ENCODE assay signal across 10 cellular contexts in the genomic region with DNA sequence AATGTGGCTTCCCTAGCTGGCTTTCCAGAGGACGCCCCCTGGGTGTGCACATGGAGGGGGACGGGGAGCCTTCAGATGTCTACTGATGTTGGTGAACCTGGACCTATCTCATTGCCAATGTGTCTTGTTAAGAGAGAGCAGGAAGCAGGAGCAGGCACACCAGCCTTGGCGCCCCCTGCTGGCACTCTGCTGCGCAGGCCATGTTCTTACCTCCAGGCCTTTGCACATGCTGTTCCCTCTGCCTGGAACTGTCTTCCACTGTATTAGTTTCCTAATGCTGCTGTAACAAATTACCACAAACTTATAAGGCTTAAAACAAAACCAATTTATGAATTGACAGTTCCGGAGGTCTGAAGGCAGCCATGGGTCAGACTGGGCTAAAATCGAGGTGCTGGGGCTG. TPM values are rescaled to one million over a fixed set of nuclear protein-coding genes. Genes with fewer than 3 reads are reported as not detected.
DNase-seq lines count a peak whose midpoint lies in the region; ATAC-seq, FAIRE-seq and TF ChIP-seq lines count a peak whose summit lies in the region.
"Had no signal": no experiment of that assay in that cellular context is flagged by ENCODE, and none has a peak within 500 bp of the region (broad histone marks: within the 10 kb centered on the region; RNA-seq: fewer than 3 reads in every experiment).

No MANE protein-coding gene starts in this region.

- FAIRE-seq in astrocyte (lab: Jason Lieb, UNC): no peak

- H3K27me3 ChIP-seq in astrocyte (ENCODE audit: insufficient read depth, low read length): no peaks in the 10 kb centered on the region
- no peaks in the 10 kb centered on the region for H3K27me3 ChIP-seq in gastroesophageal sphincter

- H3K36me3 ChIP-seq in astrocyte (ENCODE audit: insufficient read depth, low read length) (no peaks in the 10 kb centered on the region), gastroesophageal sphincter (no peaks in the 10 kb centered on the region)

- no peak overlapping the region for H2AFZ ChIP-seq in astrocyte (ENCODE audit: low read depth, low read length)

- 94 to 96% methylated on average over 4 of the region's 6 CpGs for WGBS in gastroesophageal sphincter (ENCODE audit: low coverage in 1 of 2), 2 donors

- no peak for TF ChIP-seq EP300 in gastroesophageal sphincter (IDR thresholded peaks at IDR 0.05)

- no peaks in the 10 kb centered on the region for H3K79me2 ChIP-seq in astrocyte (ENCODE audit: insufficient read depth, low read length)

- no peaks in the 10 kb centered on the region for H4K20me1 ChIP-seq in astrocyte (ENCODE audit: insufficient read depth, low read length)

- H3K9me3 Mint-ChIP-seq in astrocyte (ENCODE audit: unreplicated experiment) (peaks cover 2% of the 10 kb centered on the region), neural crest cell (no peaks in the 10 kb centered on the region)
- H3K9me3 Mint-ChIP-seq: T-helper 1 cell treated with Interleukin-12 subunit alpha and Interleukin-12 subunit beta and Interleukin-4 antibody, amounts not matched to agents 30 μg/mL and 1 μg/mL, for 36 hours had no signal

- H3K4me3 Mint-ChIP-seq in astrocyte (ENCODE audit: unreplicated experiment) (no peak overlapping the region), neural crest cell (no peak overlapping the region)
- H3K4me3 Mint-ChIP-seq: T-helper 1 cell treated with Interleukin-12 subunit alpha and Interleukin-12 subunit beta and Interleukin-4 antibody, amounts not matched to agents 30 μg/mL and 1 μg/mL, for 36 hours had no signal

- H3K36me3 Mint-ChIP-seq in astrocyte (ENCODE audit: low read depth, unreplicated experiment) (peaks cover 5% of the 10 kb centered on the region), neural crest cell (ENCODE audit: low read depth) (no peaks in the 10 kb centered on the region)

- no peaks in the 10 kb centered on the region for H3K9me3 ChIP-seq in astrocyte (ENCODE audit: insufficient read depth, low read depth, low read length)
- H3K9me3 ChIP-seq in gastroesophageal sphincter: no peaks in the 10 kb centered on the region

- no peak overlapping the region for H3K27ac ChIP-seq in astrocyte (ENCODE audit: low read depth, low read length)
- no peak overlapping the region for H3K27ac ChIP-seq in gastroesophageal sphincter

- H3K27ac Mint-ChIP-seq in astrocyte (ENCODE audit: unreplicated experiment) (no peak overlapping the region), neural crest cell (ENCODE audit: unreplicated experiment) (no peak overlapping the region)
- H3K27ac Mint-ChIP-seq: T-helper 1 cell treated with Interleukin-12 subunit alpha and Interleukin-12 subunit beta and Interleukin-4 antibody, amounts not matched to agents 30 μg/mL and 1 μg/mL, for 36 hours had no signal

- TF ChIP-seq CTCF in astrocyte (IDR thresholded peaks at IDR 0.05; ENCODE audit: insufficient read depth, low read depth, low read length): peak; percentile 31
- TF ChIP-seq CTCF in neural crest cell (conservative IDR thresholded peaks at IDR 0.05): peak; percentile 53
- TF ChIP-seq CTCF in gastroesophageal sphincter (IDR thresholded peaks at IDR 0.05): peak in 1 of 4 experiments; percentile 29

- peaks cover 5% of the 10 kb centered on the region for H3K27me3 Mint-ChIP-seq in astrocyte (ENCODE audit: low read depth, unreplicated experiment)
- H3K27me3 Mint-ChIP-seq in neural crest cell (ENCODE audit: low read depth): no peaks in the 10 kb centered on the region

- no peak overlapping the region for H3K4me2 ChIP-seq in astrocyte (ENCODE audit: low read length)

- peak; percentile 73 for DNase-seq in ELF-1 (ENCODE audit: low read depth, low spot score)
- DNase-seq in Jurkat, Clone E6-1 (ENCODE audit: low read depth, low spot score): peak; percentile 31
- DNase-seq in astrocyte (ENCODE audit: low read depth): no peak
- peak; percentile 31 for DNase-seq in neural crest cell (ENCODE audit: low read depth, low spot score)
- DNase-seq in RKO (ENCODE audit: low spot score): no peak
- DNase-seq in activated gamma-delta T cell (lab: John Stamatoyannopoulos, UW): no peak
- DNase-seq: hypothalamus, NCI-H187 treated with DMSO at 0.1 percent for 48 hours had no signal

- H3K4me1 ChIP-seq in astrocyte (ENCODE audit: insufficient read depth, low read length) (no peaks in the 10 kb centered on the region), gastroesophageal sphincter (no peaks in the 10 kb centered on the region)

- no peak for TF ChIP-seq POLR2A in gastroesophageal sphincter (IDR thresholded peaks at IDR 0.05)

- no peak overlapping the region for H3K9ac ChIP-seq in astrocyte (ENCODE audit: low read length)

- H3K4me1 Mint-ChIP-seq in astrocyte (ENCODE audit: low read depth, unreplicated experiment): no peaks in the 10 kb centered on the region
- peaks cover 19% of the 10 kb centered on the region for H3K4me1 Mint-ChIP-seq in neural crest cell

- no peak for ATAC-seq in gastroesophageal sphincter

- no peak overlapping the region for H3K4me3 ChIP-seq in Jurkat, Clone E6-1 (ENCODE audit: low read length)
- H3K4me3 ChIP-seq in astrocyte (ENCODE audit: insufficient read depth, low read depth, low read length) (no peak overlapping the region), gastroesophageal sphincter (no peak overlapping the region)

RNA-seq across cellular contexts. Expression of gene MN1, which starts 23.6 kb away (rescaled TPM):
- polyA plus RNA-seq in Jurkat, Clone E6-1 (2012; ENCODE audit: insufficient read depth, insufficient read length): 0.42 TPM
- total RNA-seq in astrocyte: 98.6 and 110 TPM in 2 replicates
- total RNA-seq in neural crest cell: 19.0 TPM in 2 replicates
- total RNA-seq in gastroesophageal sphincter: 10 to 100 TPM; 13.4 to 52.8 (median 28.5) TPM

Comparison
In these comparisons a context has a peak if more than half of its experiments do, and no peak if none do; other contexts are left out.
1. DNase-seq: peak in ELF-1 (single experiment), Jurkat, Clone E6-1 (single experiment) and neural crest cell (single experiment); none in astrocyte (single experiment), RKO (single experiment) and activated gamma-delta T cell (single experiment).